Comparison of ENCODE assay signal across 8 cellular contexts in the genomic region with DNA sequence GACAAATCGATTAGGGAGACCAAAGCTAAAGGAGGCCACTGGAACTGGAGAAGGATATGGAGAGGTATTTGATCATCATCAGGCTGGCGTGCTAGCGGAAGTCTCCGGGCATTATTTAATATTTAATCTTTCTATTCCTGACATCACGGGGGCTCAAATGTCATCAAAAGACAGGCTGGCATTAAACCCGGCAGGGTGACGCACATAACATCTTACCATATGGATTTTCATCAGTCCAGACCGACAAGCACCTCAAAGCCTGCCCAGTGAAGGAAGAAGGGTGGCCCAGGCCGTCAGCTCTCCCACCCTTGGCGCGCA. TPM values are rescaled to one million over a fixed set of nuclear protein-coding genes. Genes with fewer than 3 reads are reported as not detected.
DNase-seq lines count a peak whose midpoint lies in the region; ATAC-seq and TF ChIP-seq lines count a peak whose summit lies in the region.

No MANE protein-coding gene starts in this region.

- intact Hi-C loops in CD4-positive, alpha-beta memory T cell (cut with micrococcal nuclease) = loop anchor here (10.0 kb wide), 1 partner anchor 1327 kb away; a partner anchor contains a TSS
- intact Hi-C loops in colonic mucosa (cut with DNase I) = no loop called here

- peaks cover 0 to 5% of the 10 kb centered on the region in 2 donors for H3K36me3 Mint-ChIP-seq in CD4-positive, alpha-beta memory T cell
- H3K36me3 Mint-ChIP-seq in mesothelial cell of epicardium = no peaks in the 10 kb centered on the region

- peaks cover 33% of the 10 kb centered on the region for H3K4me1 ChIP-seq in CD4-positive, alpha-beta memory T cell (ENCODE audit: insufficient read depth, low read length)
- peaks cover 14% of the 10 kb centered on the region for H3K4me1 ChIP-seq in OCI-LY3 (ENCODE audit: low read length)
- peaks cover 9% of the 10 kb centered on the region for H3K4me1 ChIP-seq in colonic mucosa

- H2AFZ ChIP-seq in OCI-LY3 (ENCODE audit: low read depth, low read length) = peak overlapping the region; percentile 90

- peak overlapping the region; percentile 68 for H3K9ac ChIP-seq in OCI-LY3 (ENCODE audit: low read length)
- H3K9ac ChIP-seq in colonic mucosa (ENCODE audit: low read depth in 2 of 2, low read length in 2 of 2) = peak overlapping the region; percentile 90 to 94

- peak in 1 of 5 donors; percentile 52 for DNase-seq in CD4-positive, alpha-beta memory T cell
- DNase-seq in colonic mucosa (no peak), mesothelial cell of epicardium (ENCODE audit: low spot score in 2 of 2, unreplicated experiment in 2 of 2) (no peak), SKM-1 treated with dmso at 0.1 percent for 144 hours (lab: John Stamatoyannopoulos, UW; ENCODE audit: unreplicated experiment) (no peak), midbrain (lab: John Stamatoyannopoulos, UW) (no peak)

- H3K27me3 Mint-ChIP-seq in CD4-positive, alpha-beta memory T cell = no peaks in the 10 kb centered on the region
- no peaks in the 10 kb centered on the region for H3K27me3 Mint-ChIP-seq in mesothelial cell of epicardium (ENCODE audit: low read depth)

- no peaks in the 10 kb centered on the region for H4K20me1 ChIP-seq in OCI-LY3 (ENCODE audit: insufficient read depth, low read length)

- peak overlapping the region; percentile 75 for H3K4me2 ChIP-seq in OCI-LY3 (ENCODE audit: low read length)

- no peaks in the 10 kb centered on the region for H3K9me3 Mint-ChIP-seq in CD4-positive, alpha-beta memory T cell
- no peaks in the 10 kb centered on the region for H3K9me3 Mint-ChIP-seq in mesothelial cell of epicardium

- H3K36me3 ChIP-seq in CD4-positive, alpha-beta memory T cell (ENCODE audit: insufficient read depth, low read length) = no peaks in the 10 kb centered on the region
- H3K36me3 ChIP-seq in OCI-LY3 (replicated peaks; ENCODE audit: low read depth, low read length) = no peaks in the 10 kb centered on the region
- H3K36me3 ChIP-seq in colonic mucosa = no peaks in the 10 kb centered on the region

- POLR2A ChIA-PET in CD4-positive, alpha-beta memory T cell (lab: Charles Lee; ENCODE audit: partially characterized antibody) = interaction anchor here (1.0 to 2.4 kb wide), 10 partner anchors 11 to 837 kb away, joined by 3 to 22 read pairs (median 6); a partner anchor contains a TSS

- peak overlapping the region; percentile 86 to 96 (median 94) for H3K27ac Mint-ChIP-seq in CD4-positive, alpha-beta memory T cell
- peak overlapping the region; percentile 95 for H3K27ac Mint-ChIP-seq in mesothelial cell of epicardium

- peak; percentile 7 for ATAC-seq in GM21723 (IDR thresholded peaks at IDR 0.05; ENCODE audit: unreplicated experiment)
- no peak for ATAC-seq in HG03571 (IDR thresholded peaks at IDR 0.05; ENCODE audit: unreplicated experiment)

- H3K9me3 ChIP-seq in CD4-positive, alpha-beta memory T cell (ENCODE audit: control insufficient read depth in 1 of 2, low read length in 2 of 2) = no peaks in the 10 kb centered on the region
- no peaks in the 10 kb centered on the region for H3K9me3 ChIP-seq in OCI-LY3 (ENCODE audit: insufficient read depth, low read length)
- H3K9me3 ChIP-seq in colonic mucosa = no peaks in the 10 kb centered on the region

- H3K79me2 ChIP-seq in OCI-LY3 (ENCODE audit: low read length) = no peaks in the 10 kb centered on the region

- H3K4me3 ChIP-seq in CD4-positive, alpha-beta memory T cell (ENCODE audit: low read length in 2 of 2) = peak overlapping the region; percentile 45 to 91
- H3K4me3 ChIP-seq in OCI-LY3 (ENCODE audit: low read length) (peak overlapping the region; percentile 92), colonic mucosa (peak overlapping the region; percentile 75)

- TF ChIP-seq CTCF in OCI-LY3 (IDR thresholded peaks at IDR 0.05; ENCODE audit: low read depth, low read length) (no peak), colonic mucosa (IDR thresholded peaks at IDR 0.05) (no peak), mesothelial cell of epicardium (IDR thresholded peaks at IDR 0.05; ENCODE audit: unreplicated experiment) (no peak)

- peak overlapping the region; percentile 70 for H3K27ac ChIP-seq in CD4-positive, alpha-beta memory T cell (ENCODE audit: low read depth, low read length)
- H3K27ac ChIP-seq in OCI-LY3 (ENCODE audit: low read length) (no peak overlapping the region), colonic mucosa (peak overlapping the region; percentile 92)

- H3K4me3 Mint-ChIP-seq in CD4-positive, alpha-beta memory T cell = peak overlapping the region; percentile 91 to 96 (median 95)
- H3K4me3 Mint-ChIP-seq in mesothelial cell of epicardium = peak overlapping the region; percentile 80

- H3K27me3 ChIP-seq in CD4-positive, alpha-beta memory T cell (ENCODE audit: insufficient read depth, low read length) = no peaks in the 10 kb centered on the region
- H3K27me3 ChIP-seq in OCI-LY3 (ENCODE audit: low read depth, low read length) (no peaks in the 10 kb centered on the region), colonic mucosa (no peaks in the 10 kb centered on the region)

- peaks cover 22 to 44% (median 32%) of the 10 kb centered on the region in 4 donors for H3K4me1 Mint-ChIP-seq in CD4-positive, alpha-beta memory T cell
- peaks cover 12% of the 10 kb centered on the region for H3K4me1 Mint-ChIP-seq in mesothelial cell of epicardium

- CTCF ChIA-PET in CD4-positive, alpha-beta memory T cell (lab: Charles Lee; ENCODE audit: partially characterized antibody) = interaction anchor here (1.0 to 4.0 kb wide), 14 partner anchors 8 to 210 kb away, joined by 3 to 30 read pairs (median 6); a partner anchor contains a TSS

RNA-seq across cellular contexts. Expression of a gene that starts 0.6 kb away (rescaled TPM):
- 10 to 100 TPM; 35.4 to 38.2 TPM for total RNA-seq in CD4-positive, alpha-beta memory T cell
- 10 to 100 TPM; 30.7 to 44.2 TPM for polyA plus RNA-seq in CD4-positive, alpha-beta memory T cell
- total RNA-seq in colonic mucosa (10 to 100 TPM; 57.9 to 71.7 TPM), mesothelial cell of epicardium (18.4 to 21.3 TPM (median 19.2 TPM) in 3 replicates)

RNA-seq across cellular contexts. Expression of a gene that starts 0.7 kb away (rescaled TPM):
- not detected for total RNA-seq in CD4-positive, alpha-beta memory T cell
- under 1 TPM; 0.30 to 0.75 TPM for polyA plus RNA-seq in CD4-positive, alpha-beta memory T cell
- total RNA-seq in colonic mucosa (10 to 100 TPM in 1 of 2 donors, 1 to 10 TPM in 1; 5.8 to 11.4 TPM), mesothelial cell of epicardium (1.4 to 2.2 TPM (median 1.6 TPM) in 3 replicates)
